In genomic region chr19:58009666-58010301, GRCh38 we compare ENCODE assay signal across 8 cellular contexts. TPM values are rescaled to one million over a fixed set of nuclear protein-coding genes. Genes with fewer than 3 reads are reported as not detected.
DNase-seq lines count a peak whose midpoint lies in the region; ATAC-seq and TF ChIP-seq lines count a peak whose summit lies in the region.

No MANE protein-coding gene starts in this region.

- H3K27ac Mint-ChIP-seq in activated T-cell treated with anti-CD3 and anti-CD28 coated beads, Interleukin-2, amount 50 U/mL, for 24 hours = no peak overlapping the region

- H3K9me3 ChIP-seq in esophagus squamous epithelium = peaks cover 0 to 80% (median 72%) of the 10 kb centered on the region in 3 donors

- H3K4me1 Mint-ChIP-seq in activated T-cell treated with anti-CD3 and anti-CD28 coated beads, Interleukin-2, amount 50 U/mL, for 24 hours (ENCODE audit: low read depth) = peaks cover 5% of the 10 kb centered on the region

- peaks cover 0 to 26% (median 9%) of the 10 kb centered on the region in 3 donors for H3K4me1 ChIP-seq in esophagus squamous epithelium

- 24 to 32% methylated on average over 6 to 9 of the region's 41 CpGs for WGBS in esophagus squamous epithelium, 2 donors

- H3K27me3 Mint-ChIP-seq in activated T-cell treated with anti-CD3 and anti-CD28 coated beads, Interleukin-2, amount 50 U/mL, for 24 hours = peaks cover 15% of the 10 kb centered on the region

- H3K4me3 ChIP-seq in AG09309 (ENCODE audit: control insufficient read depth, low read depth, low read length) (peak overlapping the region; percentile 20), esophagus squamous epithelium (peak overlapping the region; percentile 7 to 67 (median 44))

- TF ChIP-seq POLR2A in esophagus squamous epithelium (IDR thresholded peaks at IDR 0.05) = no peak

- DNase-seq in AG09309 (ENCODE audit: low read depth) (no peak), NCI-H446 treated with DMSO at 0.1 percent for 48 hours (lab: John Stamatoyannopoulos, UW) (peak; percentile 3), esophagus squamous epithelium (lab: John Stamatoyannopoulos, UW) (no peak), mucosa of gallbladder (ENCODE audit: low spot score) (peak; percentile 94)
- peak; percentile 64 for DNase-seq in activated T-cell treated with anti-CD3 and anti-CD28 coated beads, Interleukin-2, amount 50 U/mL, for 24 hours
- DNase-seq in stimulated activated naive CD8-positive, alpha-beta T cell treated with anti-CD3 and anti-CD28 coated beads, Interleukin-15, Interleukin-2, amounts not matched to agents 100 U/mL and 50 U/mL, for 24 hours = peak; percentile 63

- H3K27me3 ChIP-seq in esophagus squamous epithelium = no peaks in the 10 kb centered on the region

- no peak for TF ChIP-seq CTCF in AG09309 (IDR thresholded peaks at IDR 0.05; ENCODE audit: control insufficient read depth, insufficient read depth, low read depth, low read length, missing control alignments)
- TF ChIP-seq CTCF in esophagus squamous epithelium (IDR thresholded peaks at IDR 0.05) = peak in 2 of 6 experiments; percentile 6 to 26

- H3K36me3 Mint-ChIP-seq in activated T-cell treated with anti-CD3 and anti-CD28 coated beads, Interleukin-2, amount 50 U/mL, for 24 hours (ENCODE audit: low read depth) = peaks cover 55% of the 10 kb centered on the region

- intact Hi-C loops in esophagus squamous epithelium (cut with DNase I) = loop anchor here (10.0 kb wide), 2 partner anchors 155 to 645 kb away; partner anchors contain the start of genes TRAPPC2B and ZNF547

- peak overlapping the region; percentile 24 to 90 (median 64) for H3K27ac ChIP-seq in esophagus squamous epithelium

- H3K9me3 Mint-ChIP-seq in activated T-cell treated with anti-CD3 and anti-CD28 coated beads, Interleukin-2, amount 50 U/mL, for 24 hours = peaks cover 65% of the 10 kb centered on the region

- peaks cover 0 to 27% (median 8%) of the 10 kb centered on the region in 3 donors for H3K36me3 ChIP-seq in esophagus squamous epithelium

- H3K4me3 Mint-ChIP-seq in activated T-cell treated with anti-CD3 and anti-CD28 coated beads, Interleukin-2, amount 50 U/mL, for 24 hours = peak overlapping the region; percentile 69

- peak; percentile 71 for ATAC-seq in GM21423 (IDR thresholded peaks at IDR 0.05; ENCODE audit: unreplicated experiment)
- peak; percentile 76 for ATAC-seq in stimulated activated naive CD8-positive, alpha-beta T cell treated with anti-CD3 and anti-CD28 coated beads, Interleukin-15, Interleukin-2, amounts not matched to agents 100 U/mL and 50 U/mL, for 24 hours
- no peak for ATAC-seq in HG03280 (IDR thresholded peaks at IDR 0.05; ENCODE audit: unreplicated experiment)

RNA-seq across cellular contexts. Expression of gene ZNF606, which starts 7.2 kb away (rescaled TPM):
- total RNA-seq in esophagus squamous epithelium (10 to 100 TPM in 1 of 4 donors, 1 to 10 TPM in 3; 7.2 to 13.0 (median 8.1) TPM), mucosa of gallbladder (23.3 TPM)

RNA-seq across cellular contexts. Expression of gene ZSCAN1, which starts 24.0 kb away (rescaled TPM):
- total RNA-seq in esophagus squamous epithelium (under 1 TPM in 1 of 4 donors, not detected in 3; 0.48 TPM), mucosa of gallbladder (1.3 TPM)

RNA-seq across cellular contexts. Expression of gene C19orf18, which starts 35.5 kb away (rescaled TPM):
- total RNA-seq in esophagus squamous epithelium = under 1 TPM in 2 of 4 donors, not detected in 2; 0.44 to 0.57 TPM
- total RNA-seq in mucosa of gallbladder = 0.60 TPM

RNA-seq across cellular contexts. Expression of gene ZNF135, which starts 49.3 kb away (rescaled TPM):
- total RNA-seq in esophagus squamous epithelium (1 to 10 TPM in 3 of 4 donors, under 1 TPM in 1; 0.83 to 3.8 (median 1.3) TPM), mucosa of gallbladder (11.1 TPM)

Comparison
In these comparisons a context has a peak if more than half of its experiments do, and no peak if none do; other contexts are left out.
1. DNase-seq: peak in NCI-H446 treated with DMSO at 0.1 percent for 48 hours (single experiment), activated T-cell treated with anti-CD3 and anti-CD28 coated beads, Interleukin-2, amount 50 U/mL, for 24 hours (single experiment), mucosa of gallbladder (single experiment) and stimulated activated naive CD8-positive, alpha-beta T cell treated with anti-CD3 and anti-CD28 coated beads, Interleukin-15, Interleukin-2, amounts not matched to agents 100 U/mL and 50 U/mL, for 24 hours (single experiment); none in AG09309 (single experiment) and esophagus squamous epithelium (single experiment).